Comparison of ENCODE assay signal across 9 cellular contexts in the genomic region with DNA sequence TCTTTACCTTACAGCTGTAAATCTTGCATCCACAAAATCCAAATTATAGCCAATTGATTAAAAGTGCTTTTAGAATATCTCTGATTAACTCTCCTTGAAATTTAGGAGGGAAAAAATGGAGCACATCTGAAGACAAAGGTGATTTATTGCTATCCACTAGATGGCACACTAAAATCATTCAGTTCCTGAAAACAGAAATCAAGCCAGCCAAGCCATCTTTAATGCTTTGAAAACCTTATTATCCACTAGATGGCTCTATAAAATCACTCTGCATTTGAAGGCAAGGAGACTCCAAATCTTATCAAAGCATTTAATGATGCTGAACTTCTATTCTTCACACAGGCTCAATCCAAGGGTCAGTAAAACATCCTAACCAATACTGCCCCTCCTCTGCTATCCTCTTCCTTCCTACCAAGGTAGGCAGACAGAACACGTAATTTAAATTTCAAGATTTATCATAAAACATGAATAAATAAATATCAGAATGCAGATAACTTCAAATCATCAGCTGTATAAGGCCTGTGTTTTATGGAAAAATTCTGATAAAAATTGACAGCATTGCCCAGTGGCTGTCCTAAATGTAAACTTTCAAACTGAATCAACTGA. TPM values are rescaled to one million over a fixed set of nuclear protein-coding genes. Genes with fewer than 3 reads are reported as not detected.
DNase-seq lines count a peak whose midpoint lies in the region; ATAC-seq and TF ChIP-seq lines count a peak whose summit lies in the region.
"Had no signal": no experiment of that assay in that cellular context is flagged by ENCODE, and none has a peak within 500 bp of the region (broad histone marks: within the 10 kb centered on the region; RNA-seq: fewer than 3 reads in every experiment).

No MANE protein-coding gene starts in this region.

- no peak overlapping the region for H3K14ac ChIP-seq in neuronal stem cell (ENCODE audit: low read length)

- TF ChIP-seq CTCF in fibroblast of pulmonary artery (IDR thresholded peaks at IDR 0.05; ENCODE audit: low read length, missing control alignments) = peak; percentile 77

- no peak overlapping the region for H3K9ac ChIP-seq in neuronal stem cell (ENCODE audit: low read depth, low read length, poor library complexity)

- no peaks in the 10 kb centered on the region for H3K9me3 Mint-ChIP-seq in CD4-positive, alpha-beta memory T cell

- H3K36me3 ChIP-seq in CD4-positive, alpha-beta memory T cell (ENCODE audit: insufficient read depth, low read length) = no peaks in the 10 kb centered on the region
- H3K36me3 ChIP-seq in neuronal stem cell (replicated peaks in 1 of 2; ENCODE audit: control insufficient read depth in 2 of 2, insufficient read depth in 2 of 2, low read length in 2 of 2) = peaks cover 0 to 12% of the 10 kb centered on the region in 2 donors

- H3K27ac Mint-ChIP-seq in CD4-positive, alpha-beta memory T cell = no peak overlapping the region

- H3K4ac ChIP-seq in neuronal stem cell (ENCODE audit: low read length) = no peak overlapping the region

- H3K79me1 ChIP-seq in neuronal stem cell (ENCODE audit: low read depth, low read length) = no peaks in the 10 kb centered on the region

- no peaks in the 10 kb centered on the region for H3K4me1 Mint-ChIP-seq in CD4-positive, alpha-beta memory T cell

- no peak overlapping the region for H3K4me3 ChIP-seq in CD4-positive, alpha-beta memory T cell (ENCODE audit: low read length in 2 of 2)
- H3K4me3 ChIP-seq in fibroblast of pulmonary artery (replicated peaks; ENCODE audit: low read depth, low read length) (no peak overlapping the region), neuronal stem cell (ENCODE audit: low read length in 2 of 2) (no peak overlapping the region)
- H3K4me3 ChIP-seq: SJSA1 had no signal

- H2BK5ac ChIP-seq in neuronal stem cell (ENCODE audit: low read length) = no peak overlapping the region

- no peak overlapping the region for H2AFZ ChIP-seq in neuronal stem cell (ENCODE audit: low read length)

- H3K23ac ChIP-seq in neuronal stem cell (ENCODE audit: low read depth, low read length, poor library complexity) = no peak overlapping the region

- no peak overlapping the region for H3K4me2 ChIP-seq in neuronal stem cell (ENCODE audit: insufficient read depth, low read length, poor library complexity, severe bottlenecking)

- CTCF ChIA-PET in CD4-positive, alpha-beta memory T cell (lab: Charles Lee; ENCODE audit: partially characterized antibody) = no interaction called here

- no peaks in the 10 kb centered on the region for H3K4me1 ChIP-seq in CD4-positive, alpha-beta memory T cell (ENCODE audit: insufficient read depth, low read length)
- H3K4me1 ChIP-seq in neuronal stem cell (ENCODE audit: control insufficient read depth in 2 of 2, insufficient read depth in 1 of 2, low read depth in 1 of 2, low read length in 2 of 2) = peaks cover 0 to 2% of the 10 kb centered on the region in 2 donors
- H3K4me1 ChIP-seq: SJSA1 had no signal

- H3K27me3 Mint-ChIP-seq in CD4-positive, alpha-beta memory T cell = peaks cover 0 to 4% of the 10 kb centered on the region in 2 donors

- H2BK120ac ChIP-seq in neuronal stem cell (ENCODE audit: low read depth, low read length) = no peak overlapping the region

- H3K27me3 ChIP-seq in CD4-positive, alpha-beta memory T cell (ENCODE audit: insufficient read depth, low read length) = no peaks in the 10 kb centered on the region
- no peaks in the 10 kb centered on the region for H3K27me3 ChIP-seq in neuronal stem cell (ENCODE audit: control insufficient read depth in 3 of 3, insufficient read depth in 3 of 3, low read depth in 1 of 3, low read length in 3 of 3)
- H3K27me3 ChIP-seq: SJSA1 had no signal

- H2AK5ac ChIP-seq in neuronal stem cell (ENCODE audit: low read depth, low read length) = no peak overlapping the region

- peak in 4 of 5 donors; percentile 2 to 27 (median 18) for DNase-seq in CD4-positive, alpha-beta memory T cell
- peak; percentile 83 for DNase-seq in NCI-H2029 (lab: John Stamatoyannopoulos, UW)
- DNase-seq in SW480 (ENCODE audit: low spot score) = peak; percentile 90
- DNase-seq in fibroblast of pulmonary artery (ENCODE audit: low read depth) = peak; percentile 90
- DNase-seq in neuronal stem cell (ENCODE audit: low spot score) = peak; percentile 46
- DNase-seq in COLO668 (lab: John Stamatoyannopoulos, UW; ENCODE audit: unreplicated experiment) = no peak

- no peak overlapping the region for H4K8ac ChIP-seq in neuronal stem cell (ENCODE audit: low read depth, low read length)

- H3K9me3 ChIP-seq in CD4-positive, alpha-beta memory T cell (ENCODE audit: control insufficient read depth in 1 of 2, low read length in 2 of 2) = no peaks in the 10 kb centered on the region
- no peaks in the 10 kb centered on the region for H3K9me3 ChIP-seq in neuronal stem cell (replicated peaks in 1 of 2; ENCODE audit: control insufficient read depth in 2 of 2, insufficient read depth in 1 of 2, low read depth in 1 of 2, low read length in 2 of 2)
- H3K9me3 ChIP-seq: SJSA1 had no signal

- H3K27ac ChIP-seq in CD4-positive, alpha-beta memory T cell (ENCODE audit: low read depth, low read length) = no peak overlapping the region
- no peak overlapping the region for H3K27ac ChIP-seq in neuronal stem cell (replicated peaks; ENCODE audit: low read length)
- H3K27ac ChIP-seq: SJSA1 had no signal

- no peak overlapping the region for H3K18ac ChIP-seq in neuronal stem cell (ENCODE audit: low read length)

- H4K91ac ChIP-seq in neuronal stem cell (ENCODE audit: low read depth, low read length, poor library complexity) = no peak overlapping the region

- no CpG with 5 or more reads among the region's 1 CpG for WGBS in neuronal stem cell (ENCODE audit: extremely low coverage in 2 of 2, insufficient read length in 2 of 2, insufficient replicate concordance in 1 of 2), 2 donors

- no peaks in the 10 kb centered on the region for H3K36me3 Mint-ChIP-seq in CD4-positive, alpha-beta memory T cell

- no peak overlapping the region for H2BK12ac ChIP-seq in neuronal stem cell (ENCODE audit: low read length)

- POLR2A ChIA-PET in CD4-positive, alpha-beta memory T cell (lab: Charles Lee; ENCODE audit: partially characterized antibody) = no interaction called here

- no peak overlapping the region for H2BK15ac ChIP-seq in neuronal stem cell (ENCODE audit: low read length)

- ATAC-seq in GM19023 (IDR thresholded peaks at IDR 0.05; ENCODE audit: unreplicated experiment) (peak; percentile 66), HG03064 (IDR thresholded peaks at IDR 0.05; ENCODE audit: low read depth, unreplicated experiment) (peak; percentile 79)

- H3K4me3 Mint-ChIP-seq in CD4-positive, alpha-beta memory T cell = no peak overlapping the region

- intact Hi-C loops in CD4-positive, alpha-beta memory T cell (cut with micrococcal nuclease) = no loop called here

RNA-seq across cellular contexts. Expression of gene GOLIM4, which starts 48.4 kb away (rescaled TPM):
- under 1 TPM; 0.25 to 0.52 TPM for total RNA-seq in CD4-positive, alpha-beta memory T cell
- polyA plus RNA-seq in CD4-positive, alpha-beta memory T cell = under 1 TPM; 0.44 to 0.50 TPM
- 20.5 TPM for polyA plus RNA-seq in neuronal stem cell (2013, experiment 1 of 2)
- 20.5 TPM for polyA plus RNA-seq in neuronal stem cell (2013, experiment 2 of 2)
